ENCODE assay signal across 8 cellular contexts in the genomic region with DNA sequence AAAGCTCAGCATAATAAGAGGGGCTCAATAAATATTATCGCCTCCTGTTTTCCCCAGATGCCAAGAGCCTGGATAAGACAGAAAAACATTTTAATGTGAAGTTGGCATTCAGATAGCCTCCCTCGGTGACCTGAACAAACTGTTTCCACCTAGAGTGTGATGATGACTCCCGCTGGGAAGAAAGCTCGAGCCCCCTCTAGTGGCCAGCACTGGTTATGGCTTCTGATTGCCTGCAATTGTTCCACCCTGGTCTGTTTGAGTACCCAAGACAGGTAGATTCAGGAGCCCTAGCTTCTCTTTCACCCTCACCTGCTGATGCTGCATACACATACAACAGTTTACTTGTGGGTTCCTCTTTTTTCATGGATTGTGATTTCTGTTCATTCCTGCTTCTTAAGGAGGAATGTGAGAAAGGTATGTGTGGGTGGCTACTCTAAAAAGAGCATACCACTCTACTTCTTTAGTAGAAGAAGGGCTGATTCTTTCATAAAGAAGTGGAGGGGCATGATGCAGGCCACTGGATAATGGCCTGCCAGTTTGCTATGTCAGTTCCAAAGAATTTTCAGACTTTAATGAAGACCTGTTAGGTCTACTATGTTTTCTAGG. TPM values are rescaled to one million over a fixed set of nuclear protein-coding genes. Genes with fewer than 3 reads are reported as not detected.
DNase-seq lines count a peak whose midpoint lies in the region; ATAC-seq and TF ChIP-seq lines count a peak whose summit lies in the region.

No MANE protein-coding gene starts in this region.

- H3K9me3 ChIP-seq in OCI-LY1 (ENCODE audit: low read length): no peaks in the 10 kb centered on the region

- H3K9ac ChIP-seq in OCI-LY1 (ENCODE audit: low read length): no peak overlapping the region

- H3K27ac Mint-ChIP-seq in naive thymus-derived CD8-positive, alpha-beta T cell: peak overlapping the region in 2 of 10 donors; percentile 49 to 50
- H3K27ac Mint-ChIP-seq in stimulated activated memory B cell treated with anti-CD40 and anti-IgM and Interleukin-4, amounts not matched to agents 10 μg/mL and 1 μg/mL and 100 μg/mL, for 72 hours: no peak overlapping the region

- peak; percentile 91 for TF ChIP-seq CTCF in OCI-LY1 (IDR thresholded peaks at IDR 0.05; ENCODE audit: low read length)

- no peak overlapping the region for H3K27ac ChIP-seq in OCI-LY1 (ENCODE audit: low read depth, low read length, poor library complexity, severe bottlenecking)

- peaks cover 13% of the 10 kb centered on the region for H3K4me1 ChIP-seq in OCI-LY1 (ENCODE audit: insufficient read depth, low read length, severe bottlenecking)

- H3K79me2 ChIP-seq in OCI-LY1 (ENCODE audit: insufficient read depth, low read length): no peaks in the 10 kb centered on the region

- no peak for TF ChIP-seq POLR2A in erythroblast (IDR thresholded peaks at IDR 0.05; ENCODE audit: low read length)

- no peaks in the 10 kb centered on the region for H3K9me2 ChIP-seq in OCI-LY1 (ENCODE audit: low read depth, low read length)

- H3K4me2 ChIP-seq in OCI-LY1 (ENCODE audit: low read length): no peak overlapping the region

- H3K36me3 Mint-ChIP-seq in naive thymus-derived CD8-positive, alpha-beta T cell: peaks cover 11 to 72% (median 19%) of the 10 kb centered on the region in 3 donors
- H3K36me3 Mint-ChIP-seq in stimulated activated memory B cell treated with anti-CD40 and anti-IgM and Interleukin-4, amounts not matched to agents 10 μg/mL and 1 μg/mL and 100 μg/mL, for 72 hours: peaks cover 45% of the 10 kb centered on the region

- H3K4me3 Mint-ChIP-seq in naive thymus-derived CD8-positive, alpha-beta T cell: no peak overlapping the region
- H3K4me3 Mint-ChIP-seq in stimulated activated memory B cell treated with anti-CD40 and anti-IgM and Interleukin-4, amounts not matched to agents 10 μg/mL and 1 μg/mL and 100 μg/mL, for 72 hours: no peak overlapping the region

- no peaks in the 10 kb centered on the region for H4K20me1 ChIP-seq in OCI-LY1 (ENCODE audit: insufficient read depth, low read length)

- H3K27me3 Mint-ChIP-seq in naive thymus-derived CD8-positive, alpha-beta T cell: no peaks in the 10 kb centered on the region
- H3K27me3 Mint-ChIP-seq in stimulated activated memory B cell treated with anti-CD40 and anti-IgM and Interleukin-4, amounts not matched to agents 10 μg/mL and 1 μg/mL and 100 μg/mL, for 72 hours: no peaks in the 10 kb centered on the region

- H2AFZ ChIP-seq in OCI-LY1 (ENCODE audit: low read length): no peak overlapping the region

- no peaks in the 10 kb centered on the region for H3K27me3 ChIP-seq in OCI-LY1 (ENCODE audit: insufficient read depth, low read length)

- H3K9me3 Mint-ChIP-seq in naive thymus-derived CD8-positive, alpha-beta T cell: no peaks in the 10 kb centered on the region
- no peaks in the 10 kb centered on the region for H3K9me3 Mint-ChIP-seq in stimulated activated memory B cell treated with anti-CD40 and anti-IgM and Interleukin-4, amounts not matched to agents 10 μg/mL and 1 μg/mL and 100 μg/mL, for 72 hours

- POLR2A ChIA-PET in naive thymus-derived CD8-positive, alpha-beta T cell (lab: Charles Lee): interaction anchor here (2.5 kb wide), 1 partner anchor 77 kb away, joined by 17 read pairs; the partner anchor contains the start of gene FLVCR2

- H3F3A ChIP-seq in OCI-LY1 (ENCODE audit: insufficient read depth, low read length): 0 out of 2 replicates have a peak, but pooled peaks cover 4% of the 10 kb centered on the region

- peaks cover 83% of the 10 kb centered on the region for H3K36me3 ChIP-seq in OCI-LY1 (ENCODE audit: insufficient read depth, low read length)

- peak; percentile 36 to 57 for DNase-seq in NCI-H446 (lab: John Stamatoyannopoulos, UW)
- DNase-seq in NCI-H446 treated with DMSO at 0.1 percent for 48 hours (lab: John Stamatoyannopoulos, UW): no peak
- DNase-seq in activated CD8-positive, alpha-beta memory T cell treated with anti-CD3 and anti-CD28 coated beads, Interleukin-2, amount 50 U/mL, for 4 hours: peak; percentile 83
- DNase-seq in erythroblast (lab: John Stamatoyannopoulos, UW): peak; percentile 60 to 83
- DNase-seq in naive thymus-derived CD8-positive, alpha-beta T cell: peak; percentile 58 to 84 (median 74)

- H3K4me1 Mint-ChIP-seq in naive thymus-derived CD8-positive, alpha-beta T cell: peaks cover 0 to 13% (median 5%) of the 10 kb centered on the region in 4 donors
- H3K4me1 Mint-ChIP-seq in stimulated activated memory B cell treated with anti-CD40 and anti-IgM and Interleukin-4, amounts not matched to agents 10 μg/mL and 1 μg/mL and 100 μg/mL, for 72 hours: peaks cover 6% of the 10 kb centered on the region

- ATAC-seq in HG03469 (IDR thresholded peaks at IDR 0.05; ENCODE audit: unreplicated experiment): peak; percentile 48
- ATAC-seq in naive thymus-derived CD8-positive, alpha-beta T cell: peak; percentile 93 to 96
- ATAC-seq in stimulated activated memory B cell treated with anti-CD40 and anti-IgM and Interleukin-4, amounts not matched to agents 10 μg/mL and 1 μg/mL and 100 μg/mL, for 72 hours: peak; percentile 85

- no peak overlapping the region for H3K4me3 ChIP-seq in OCI-LY1 (ENCODE audit: low read depth, low read length, poor library complexity, severe bottlenecking)

RNA-seq across cellular contexts. Expression of gene ERG28, which starts 6.4 kb away (rescaled TPM):
- total RNA-seq in naive thymus-derived CD8-positive, alpha-beta T cell: 10 to 100 TPM; 11.7 to 12.7 TPM
- polyA plus RNA-seq in naive thymus-derived CD8-positive, alpha-beta T cell: 10 to 100 TPM; 27.0 to 34.2 (median 29.4) TPM

RNA-seq across cellular contexts. Expression of gene TTLL5, which starts 6.8 kb away (rescaled TPM):
- total RNA-seq in naive thymus-derived CD8-positive, alpha-beta T cell: 10 to 100 TPM; 17.2 to 19.2 TPM
- polyA plus RNA-seq in naive thymus-derived CD8-positive, alpha-beta T cell: 10 to 100 TPM in 1 of 3 donors, 1 to 10 TPM in 2; 5.9 to 12.1 (median 8.8) TPM
